Comparison of ENCODE assay signal across 8 cellular contexts in the genomic region with DNA sequence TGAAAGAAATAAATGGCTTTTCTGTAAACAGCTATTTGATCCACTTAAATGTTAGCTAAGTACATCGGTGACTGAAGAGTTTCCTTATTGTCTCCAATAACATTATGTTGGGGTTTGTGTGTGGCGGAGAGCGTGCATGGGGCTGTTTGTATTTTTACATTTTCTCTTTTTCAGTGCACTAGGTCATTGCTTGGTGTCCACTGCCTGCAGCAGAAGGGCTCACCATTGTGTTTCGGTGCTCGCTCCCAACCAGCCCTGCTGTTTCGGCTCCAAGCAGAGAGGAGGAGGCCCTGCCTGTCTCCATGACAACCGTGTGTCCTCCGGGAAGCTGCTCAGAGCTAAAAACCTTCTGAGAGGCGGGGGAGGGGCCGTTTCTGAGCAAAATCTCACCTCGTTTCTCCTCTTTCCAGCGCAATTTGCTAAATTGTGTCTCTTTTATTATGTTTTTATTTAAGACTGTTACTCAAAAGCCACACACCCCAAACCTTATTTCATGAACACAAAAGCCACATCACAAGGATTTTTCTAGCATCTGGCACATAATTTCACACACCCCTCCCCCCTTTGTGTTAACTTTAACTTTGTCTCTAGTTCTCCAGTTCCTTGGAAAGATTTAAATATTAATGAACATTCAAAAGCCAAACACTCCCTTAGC.
A peak's percentile ranks its signal among the peaks of the same experiment; 100 is the strongest.
DNase-seq lines count a peak whose midpoint lies in the region; ATAC-seq and TF ChIP-seq lines count a peak whose summit lies in the region.

No MANE protein-coding gene starts in this region.

- no peak overlapping the region for H3K27ac ChIP-seq in suprapubic skin

- H3K4me1 ChIP-seq in suprapubic skin = no peaks in the 10 kb centered on the region

- no peaks in the 10 kb centered on the region for H3K27me3 Mint-ChIP-seq in chondrocyte (ENCODE audit: low read depth)

- H3K36me3 ChIP-seq in suprapubic skin = no peaks in the 10 kb centered on the region

- peak overlapping the region; percentile 59 for H3K27ac Mint-ChIP-seq in chondrocyte (ENCODE audit: unreplicated experiment)

- TF ChIP-seq CTCF in chondrocyte (IDR thresholded peaks at IDR 0.05) (no peak), suprapubic skin (IDR thresholded peaks at IDR 0.05) (no peak)

- H3K36me3 Mint-ChIP-seq in chondrocyte (ENCODE audit: low read depth) = no peaks in the 10 kb centered on the region

- no peaks in the 10 kb centered on the region for H3K9me3 Mint-ChIP-seq in chondrocyte (ENCODE audit: low read depth)

- TF ChIP-seq POLR2A in suprapubic skin (IDR thresholded peaks at IDR 0.05) = no peak

- H3K9me3 ChIP-seq in suprapubic skin = no peaks in the 10 kb centered on the region

- peak overlapping the region; percentile 67 for H3K4me3 Mint-ChIP-seq in chondrocyte (ENCODE audit: unreplicated experiment)

- H3K4me1 Mint-ChIP-seq in chondrocyte (ENCODE audit: low read depth) = peaks cover 14% of the 10 kb centered on the region

- no peak for ATAC-seq in HG03095 (IDR thresholded peaks at IDR 0.05; ENCODE audit: unreplicated experiment)

- WGBS in suprapubic skin = 19% methylated on average over 12 of the region's 12 CpGs

- peak; percentile 61 for DNase-seq in Daoy (ENCODE audit: low read depth)
- DNase-seq in NCI-H2196 (lab: John Stamatoyannopoulos, UW; ENCODE audit: unreplicated experiment) = peak; percentile 93
- DNase-seq in chondrocyte (ENCODE audit: low spot score) = no peak
- DNase-seq in medulla oblongata (ENCODE audit: extremely low spot score) = peak; percentile 89
- DNase-seq in HPDE6-E6E7 (ENCODE audit: extremely low spot score) = no peak
- no peak for DNase-seq in activated T-cell treated with anti-CD3 and anti-CD28 coated beads, Interleukin-2, amount 50 U/mL, for 1 hour
- DNase-seq in suprapubic skin (ENCODE audit: low spot score in 2 of 2) = no peak

- no peak for TF ChIP-seq EP300 in suprapubic skin (IDR thresholded peaks at IDR 0.05)

- no peak overlapping the region for H3K4me3 ChIP-seq in suprapubic skin

- H3K27me3 ChIP-seq in suprapubic skin = no peaks in the 10 kb centered on the region

Comparison
In these comparisons a context has a peak if more than half of its experiments do, and no peak if none do; other contexts are left out.
1. DNase-seq: peak in Daoy (single experiment), NCI-H2196 (single experiment) and medulla oblongata (single experiment); none in chondrocyte (single experiment), HPDE6-E6E7 (single experiment), activated T-cell treated with anti-CD3 and anti-CD28 coated beads, Interleukin-2, amount 50 U/mL, for 1 hour (single experiment) and suprapubic skin (0 of 2).